In genomic region chr3:20072422-20072821, GRCh38 we compare ENCODE assay signal across 15 cellular contexts. TPM values are rescaled to one million over a fixed set of nuclear protein-coding genes. Genes with fewer than 3 reads are reported as not detected.
A peak's percentile ranks its signal among the peaks of the same experiment; 100 is the strongest.
DNase-seq lines count a peak whose midpoint lies in the region; ATAC-seq lines count a peak whose summit lies in the region.
"Had no signal": no experiment of that assay in that cellular context is flagged by ENCODE, and none has a peak within 500 bp of the region (broad histone marks: within the 10 kb centered on the region; RNA-seq: fewer than 3 reads in every experiment).

No MANE protein-coding gene starts in this region.

- H3K4me3 ChIP-seq in HUES48 (ENCODE audit: low read depth, low read length), result no peak overlapping the region

- H3K27me3 Mint-ChIP-seq in effector memory CD8-positive, alpha-beta T cell, result no peaks in the 10 kb centered on the region
- no peaks in the 10 kb centered on the region for H3K27me3 Mint-ChIP-seq in activated CD8-positive, alpha-beta memory T cell treated with anti-CD3 and anti-CD28 coated beads, Interleukin-2, amount 10 ng/mL, durations not matched to agents 7 days and 5 days
- H3K27me3 Mint-ChIP-seq: activated naive CD4-positive, alpha-beta T cell treated with anti-CD3 and anti-CD28 coated beads, Interleukin-2, amount 50 U/mL, for 24 hours had no signal

- H3K27ac Mint-ChIP-seq in effector memory CD8-positive, alpha-beta T cell, result peak overlapping the region; percentile 41 to 44
- no peak overlapping the region for H3K27ac Mint-ChIP-seq in activated CD8-positive, alpha-beta memory T cell treated with anti-CD3 and anti-CD28 coated beads, Interleukin-2, amount 10 ng/mL, durations not matched to agents 7 days and 5 days

- H3K36me3 Mint-ChIP-seq in effector memory CD8-positive, alpha-beta T cell (ENCODE audit: insufficient read depth), result peaks cover 23% of the 10 kb centered on the region
- H3K36me3 Mint-ChIP-seq in activated CD8-positive, alpha-beta memory T cell treated with anti-CD3 and anti-CD28 coated beads, Interleukin-2, amount 10 ng/mL, durations not matched to agents 7 days and 5 days, result peaks cover 63% of the 10 kb centered on the region

- DNase-seq in effector memory CD8-positive, alpha-beta T cell, result no peak
- DNase-seq in left lobe of liver (ENCODE audit: low spot score) (no peak), sciatic nerve (ENCODE audit: low spot score) (no peak), SW480 (ENCODE audit: low spot score) (no peak), NCI-H187 (lab: John Stamatoyannopoulos, UW) (no peak)
- no peak for DNase-seq in activated CD8-positive, alpha-beta memory T cell treated with anti-CD3 and anti-CD28 coated beads, Interleukin-2, amount 10 ng/mL, durations not matched to agents 7 days and 5 days
- DNase-seq: activated CD4-positive, alpha-beta T cell treated with anti-CD3 and anti-CD28 coated beads, Interleukin-2, amount 50 U/mL, for 1 hour; activated T-cell treated with anti-CD3 and anti-CD28 coated beads, Interleukin-2, amount 50 U/mL, for 1 hour; effector CD4-positive, alpha-beta T cell; Kasumi-1; NCI-H1417 treated with DMSO at 0.1 percent for 48 hours had no signal

- peaks cover 30 to 38% of the 10 kb centered on the region in 2 donors for H3K4me1 Mint-ChIP-seq in effector memory CD8-positive, alpha-beta T cell (ENCODE audit: low read depth in 2 of 2)
- peaks cover 35% of the 10 kb centered on the region for H3K4me1 Mint-ChIP-seq in activated CD8-positive, alpha-beta memory T cell treated with anti-CD3 and anti-CD28 coated beads, Interleukin-2, amount 10 ng/mL, durations not matched to agents 7 days and 5 days

- intact Hi-C loops in sciatic nerve (cut with DNase I), result no loop called here

- H3K36me3 ChIP-seq in HUES48 (ENCODE audit: control insufficient read depth, insufficient read depth, low read length), result no peaks in the 10 kb centered on the region

- H3K9me3 ChIP-seq in HUES48 (ENCODE audit: control insufficient read depth, insufficient read depth, low read length), result no peaks in the 10 kb centered on the region

- no peak overlapping the region for H3K4me3 Mint-ChIP-seq in effector memory CD8-positive, alpha-beta T cell
- H3K4me3 Mint-ChIP-seq in activated CD8-positive, alpha-beta memory T cell treated with anti-CD3 and anti-CD28 coated beads, Interleukin-2, amount 10 ng/mL, durations not matched to agents 7 days and 5 days, result no peak overlapping the region
- H3K4me3 Mint-ChIP-seq: activated naive CD4-positive, alpha-beta T cell treated with anti-CD3 and anti-CD28 coated beads, Interleukin-2, amount 50 U/mL, for 24 hours had no signal

- H3K9me3 Mint-ChIP-seq in effector memory CD8-positive, alpha-beta T cell, result no peaks in the 10 kb centered on the region
- no peaks in the 10 kb centered on the region for H3K9me3 Mint-ChIP-seq in activated CD8-positive, alpha-beta memory T cell treated with anti-CD3 and anti-CD28 coated beads, Interleukin-2, amount 10 ng/mL, durations not matched to agents 7 days and 5 days (ENCODE audit: low read depth)
- H3K9me3 Mint-ChIP-seq: activated naive CD4-positive, alpha-beta T cell treated with anti-CD3 and anti-CD28 coated beads, Interleukin-2, amount 50 U/mL, for 24 hours had no signal

- H3K27ac ChIP-seq in HUES48 (ENCODE audit: low read depth, low read length), result peak overlapping the region; percentile 73

- ATAC-seq in effector memory CD8-positive, alpha-beta T cell (replicated peaks), result no peak
- ATAC-seq in left lobe of liver (peak; percentile 16), sciatic nerve (peak; percentile 74), HG02610 (IDR thresholded peaks at IDR 0.05; ENCODE audit: unreplicated experiment) (no peak)
- ATAC-seq in activated CD8-positive, alpha-beta memory T cell treated with anti-CD3 and anti-CD28 coated beads, Interleukin-2, amount 10 ng/mL, durations not matched to agents 7 days and 5 days, result no peak
- ATAC-seq: Panc1 had no signal

- H3K4me1 ChIP-seq in HUES48 (ENCODE audit: control insufficient read depth, insufficient read depth, low read length), result peaks cover 31% of the 10 kb centered on the region

- CTCF ChIA-PET in activated CD8-positive, alpha-beta memory T cell treated with anti-CD3 and anti-CD28 coated beads, Interleukin-2, amount 10 ng/mL, durations not matched to agents 7 days and 5 days (lab: Charles Lee), result no interaction called here

- no peak overlapping the region for H3K9ac ChIP-seq in HUES48 (ENCODE audit: low read depth, low read length)

- H3K27me3 ChIP-seq in HUES48 (ENCODE audit: control insufficient read depth, insufficient read depth, low read length), result peaks cover 34% of the 10 kb centered on the region

RNA-seq across cellular contexts. Expression of gene KAT2B, which starts 32.2 kb away (rescaled TPM):
- total RNA-seq in left lobe of liver (25.6 TPM), sciatic nerve (69.9 TPM)
- 100 to 1,000 TPM in 1 of 2 experiments, 10 to 100 TPM in 1; 98.2 to 120 TPM for total RNA-seq in activated CD8-positive, alpha-beta memory T cell treated with anti-CD3 and anti-CD28 coated beads, Interleukin-2, amount 10 ng/mL, durations not matched to agents 7 days and 5 days

Comparison
In these comparisons a context has a peak if more than half of its experiments do, and no peak if none do; other contexts are left out.
1. ATAC-seq: peak in left lobe of liver (single experiment) and sciatic nerve (single experiment); none in effector memory CD8-positive, alpha-beta T cell (single experiment), activated CD8-positive, alpha-beta memory T cell treated with anti-CD3 and anti-CD28 coated beads, Interleukin-2, amount 10 ng/mL, durations not matched to agents 7 days and 5 days (single experiment) and HG02610 (single experiment).